Comparison of ENCODE assay signal across 15 cellular contexts in the genomic region with DNA sequence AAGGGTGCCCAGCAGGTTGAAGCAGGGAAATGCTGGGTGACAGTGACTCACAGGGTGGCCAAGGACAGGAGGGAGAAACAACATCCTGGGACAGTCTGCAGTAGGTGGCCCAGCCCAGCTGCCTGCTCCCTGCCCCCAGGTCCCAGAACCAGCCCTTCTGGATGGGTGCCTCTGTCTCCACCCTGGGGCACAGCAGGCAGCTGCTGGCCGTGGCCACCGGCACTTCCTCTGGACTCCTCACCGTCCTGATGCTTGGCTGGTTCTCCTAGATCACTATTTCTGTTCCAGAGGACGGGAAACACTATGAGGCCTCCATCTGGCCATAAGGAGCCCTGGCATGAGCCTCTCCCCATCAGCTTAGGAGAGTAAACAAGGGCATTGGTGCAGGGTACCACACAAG.
"Had no signal": no experiment of that assay in that cellular context is flagged by ENCODE, and none has a peak within 500 bp of the region (broad histone marks: within the 10 kb centered on the region; RNA-seq: fewer than 3 reads in every experiment).

No MANE protein-coding gene starts in this region.

- H3K27ac ChIP-seq: brain microvascular endothelial cell, gastroesophageal sphincter, heart right ventricle, ovary had no signal

- H3K9me3 ChIP-seq: gastroesophageal sphincter, heart right ventricle, ovary had no signal

- ATAC-seq: gastroesophageal sphincter, left colon had no signal

- H3K36me3 ChIP-seq: brain microvascular endothelial cell, gastroesophageal sphincter, heart right ventricle, ovary had no signal

- H3K4me3 ChIP-seq: gastroesophageal sphincter, heart right ventricle, ovary had no signal

- H3K4me1 ChIP-seq: gastroesophageal sphincter had no signal

- DNase-seq: activated CD4-positive, alpha-beta T cell treated with anti-CD3 and anti-CD28 coated beads, Interleukin-2, amount 10 ng/mL, durations not matched to agents 7 days and 5 days; activated CD4-positive, CD25-positive, alpha-beta regulatory T cell; activated naive CD4-positive, alpha-beta T cell; activated naive CD8-positive, alpha-beta T cell treated with anti-CD3 and anti-CD28 coated beads, Interleukin-2, amount 10 ng/mL, durations not matched to agents 7 days and 5 days; brain microvascular endothelial cell; cerebellar nuclear complex; heart right ventricle; left colon; naive B cell; ovary; retina; stimulated activated CD4-positive, alpha-beta T cell treated with anti-CD3 and anti-CD28 coated beads, Interleukin-4, amount 100 ng/mL, for 1 hour; stimulated activated naive CD4-positive, alpha-beta T cell treated with Interleukin-2 at 50 U/mL for 16 hours; SW 1271 had no signal

- H3K27me3 ChIP-seq: gastroesophageal sphincter, heart right ventricle, ovary had no signal
